1 cellular context compared by ENCODE assay signal in genomic region chr5:88952344-88952743, GRCh38.
A peak's percentile ranks its signal among the peaks of the same experiment; 100 is the strongest.
TF ChIP-seq lines count a peak whose summit lies in the region.

No MANE protein-coding gene starts in this region.

TF ChIP-seq in HEK293, 187 proteins besides CTCF, POLR2A, EP300 and RAD21 (continued from another document and continues in another):
- TF ChIP-seq ZNF513 (tag by site-specific recombination; IDR thresholded peaks at IDR 0.05) (no peak), ZNF585B (tag by site-specific recombination; IDR thresholded peaks at IDR 0.05) (no peak), SP7 (tag by site-specific recombination; IDR thresholded peaks at IDR 0.05) (peak; percentile 98), OSR2 (tag by site-specific recombination; IDR thresholded peaks at IDR 0.05) (no peak), ZNF175 (tag by site-specific recombination; IDR thresholded peaks at IDR 0.05) (no peak), ZNF48 (tag by site-specific recombination; IDR thresholded peaks at IDR 0.05) (no peak), ZNF843 (tag by site-specific recombination; IDR thresholded peaks at IDR 0.05) (no peak), ZNF600 (tag by site-specific recombination; IDR thresholded peaks at IDR 0.05) (no peak), ZNF169 (tag by site-specific recombination; IDR thresholded peaks at IDR 0.05) (no peak), ZNF785 (tag by site-specific recombination; IDR thresholded peaks at IDR 0.05) (no peak), ZBTB10 (tag by site-specific recombination; IDR thresholded peaks at IDR 0.05) (no peak), ZNF658 (tag by site-specific recombination; IDR thresholded peaks at IDR 0.05) (no peak), ZNF433 (tag by site-specific recombination; IDR thresholded peaks at IDR 0.05; ENCODE audit: low read depth) (no peak), ZBTB26 (tag by site-specific recombination; optimal IDR thresholded peaks at IDR 0.05) (no peak), ZNF426 (tag by site-specific recombination; IDR thresholded peaks at IDR 0.05) (no peak), ZNF645 (tag by site-specific recombination; IDR thresholded peaks at IDR 0.05) (no peak), ZNF311 (tag by site-specific recombination; IDR thresholded peaks at IDR 0.05; ENCODE audit: borderline replicate concordance) (no peak), ZNF114 (tag by site-specific recombination; IDR thresholded peaks at IDR 0.05) (no peak), ZNF707 (tag by site-specific recombination; IDR thresholded peaks at IDR 0.05) (no peak), ZSCAN30 (tag by site-specific recombination; IDR thresholded peaks at IDR 0.05) (no peak), GLIS1 (tag by site-specific recombination; IDR thresholded peaks at IDR 0.05) (no peak), ZEB2 (tag by site-specific recombination; IDR thresholded peaks at IDR 0.05) (no peak), ZNF558 (tag by site-specific recombination; IDR thresholded peaks at IDR 0.05) (no peak; the same call in 1 of the 2 replicates), KLF1 (tag by site-specific recombination; IDR thresholded peaks at IDR 0.05) (no peak), PATZ1 (tag by site-specific recombination; IDR thresholded peaks at IDR 0.05) (no peak), KLF8 (tag by site-specific recombination; IDR thresholded peaks at IDR 0.05) (no peak), ZNF214 (tag by site-specific recombination; IDR thresholded peaks at IDR 0.05; ENCODE audit: borderline replicate concordance) (no peak), ZNF37A (tag by site-specific recombination; IDR thresholded peaks at IDR 0.05) (no peak), ZNF768 (tag by site-specific recombination; IDR thresholded peaks at IDR 0.05) (no peak), ZNF521 (tag by site-specific recombination; IDR thresholded peaks at IDR 0.05) (no peak), ZNF473 (tag by site-specific recombination; IDR thresholded peaks at IDR 0.05) (no peak), AEBP2 (tag by site-specific recombination; IDR thresholded peaks at IDR 0.05; ENCODE audit: borderline replicate concordance) (no peak), ZNF610 (tag by site-specific recombination; IDR thresholded peaks at IDR 0.05; ENCODE audit: borderline replicate concordance) (no peak), ZNF362 (tag by site-specific recombination; IDR thresholded peaks at IDR 0.05) (no peak), SETDB1 (IDR thresholded peaks at IDR 0.05; ENCODE audit: insufficient read length, low read length) (no peak), SCRT1 (tag by site-specific recombination; IDR thresholded peaks at IDR 0.05; ENCODE audit: borderline replicate concordance) (no peak), KLF17 (tag by site-specific recombination; IDR thresholded peaks at IDR 0.05) (no peak), ZNF416 (tag by site-specific recombination; IDR thresholded peaks at IDR 0.05) (no peak), PRDM4 (tag by site-specific recombination; IDR thresholded peaks at IDR 0.05) (no peak), ZNF221 (tag by site-specific recombination; IDR thresholded peaks at IDR 0.05; ENCODE audit: borderline replicate concordance) (no peak), ZNF398 (tag by site-specific recombination; IDR thresholded peaks at IDR 0.05) (no peak), GLIS2 (tag by site-specific recombination; IDR thresholded peaks at IDR 0.05) (no peak), SP3 (tag by site-specific recombination; IDR thresholded peaks at IDR 0.05) (no peak), ZNF174 (tag by site-specific recombination; IDR thresholded peaks at IDR 0.05) (no peak), ZNF146 (tag by site-specific recombination; IDR thresholded peaks at IDR 0.05) (no peak), SP2 (tag by site-specific recombination; IDR thresholded peaks at IDR 0.05) (no peak), SALL2 (tag by site-specific recombination; IDR thresholded peaks at IDR 0.05; ENCODE audit: borderline replicate concordance) (no peak), ZNF76 (tag by site-specific recombination; IDR thresholded peaks at IDR 0.05; ENCODE audit: borderline replicate concordance, low read depth) (no peak), ZNF354C (tag by site-specific recombination; IDR thresholded peaks at IDR 0.05; ENCODE audit: borderline replicate concordance, low read depth) (no peak), ZNF501 (tag by site-specific recombination; IDR thresholded peaks at IDR 0.05) (0 out of 2 replicates have a peak, but pooled peaks have one; percentile 34), ZNF530 (tag by site-specific recombination; IDR thresholded peaks at IDR 0.05; ENCODE audit: low read depth) (no peak), ZNF2 (tag by site-specific recombination; IDR thresholded peaks at IDR 0.05) (0 out of 2 replicates have a peak, but pooled peaks have one; percentile 37), ZNF549 (tag by site-specific recombination; IDR thresholded peaks at IDR 0.05) (peak; percentile 37; the same call in 1 of the 2 replicates), ZNF596 (tag by site-specific recombination; IDR thresholded peaks at IDR 0.05) (no peak), ZNF184 (tag by site-specific recombination; IDR thresholded peaks at IDR 0.05) (peak; percentile 47; the same call in 1 of the 2 replicates)
